In the genomic region with DNA sequence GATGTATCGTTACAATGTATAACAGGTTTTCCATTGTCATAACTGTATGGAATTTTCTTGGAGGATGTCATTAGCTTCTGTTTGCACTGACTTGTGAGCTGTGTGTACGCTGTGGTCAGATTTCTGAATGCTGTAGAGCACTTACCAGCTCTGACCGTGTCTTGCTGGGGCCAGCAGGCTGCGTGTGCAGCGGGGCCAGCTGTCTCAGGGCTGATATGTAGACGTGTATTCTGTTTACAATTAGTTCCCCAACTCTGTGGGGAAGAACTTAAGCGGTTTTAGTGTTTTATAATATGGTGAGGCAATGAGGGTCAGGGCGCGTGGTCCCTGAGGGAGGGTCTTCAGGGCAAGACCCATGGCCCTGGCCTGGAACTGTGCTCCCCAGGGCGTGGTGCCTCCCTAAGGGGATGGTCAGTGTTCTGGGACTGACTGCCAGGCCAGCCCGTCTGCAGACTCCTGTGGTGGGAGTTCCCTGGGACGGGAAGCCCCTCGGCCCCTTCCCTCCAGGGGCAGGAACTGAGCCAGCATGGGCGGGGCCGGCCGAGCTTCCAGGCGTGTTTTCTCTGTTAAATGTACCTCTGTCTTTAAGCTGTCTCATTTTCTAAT, we compare ENCODE assay signal across 10 cellular contexts. TPM values are rescaled to one million over a fixed set of nuclear protein-coding genes. Genes with fewer than 3 reads are reported as not detected.
A peak's percentile ranks its signal among the peaks of the same experiment; 100 is the strongest.
DNase-seq lines count a peak whose midpoint lies in the region; FAIRE-seq and TF ChIP-seq lines count a peak whose summit lies in the region.
"Had no signal": no experiment of that assay in that cellular context is flagged by ENCODE, and none has a peak within 500 bp of the region (broad histone marks: within the 10 kb centered on the region; RNA-seq: fewer than 3 reads in every experiment).

No MANE protein-coding gene starts in this region.

- H3K4me3 ChIP-seq in subcutaneous abdominal adipose tissue (ENCODE audit: low read depth in 1 of 5, low read length in 5 of 5) (no peak overlapping the region), small intestine (ENCODE audit: low read depth in 1 of 2, low read length in 2 of 2) (no peak overlapping the region)

- 43 to 73% (median 68%) methylated on average over 17 of the region's 17 CpGs for WGBS in small intestine, 3 donors

- H3K36me3 ChIP-seq in subcutaneous abdominal adipose tissue (ENCODE audit: control insufficient read depth in 5 of 5, insufficient read depth in 5 of 5, low read length in 5 of 5) (peaks cover 0 to 78% (median 46%) of the 10 kb centered on the region in 5 donors), small intestine (ENCODE audit: control insufficient read depth in 2 of 2, insufficient read depth in 2 of 2, low read length in 2 of 2) (peaks cover 3 to 9% of the 10 kb centered on the region in 2 donors)

- FAIRE-seq in small intestine (lab: Jason Lieb, UNC) (no peak), D721Med (lab: Jason Lieb, UNC) (no peak)

- H3K9me3 ChIP-seq in subcutaneous abdominal adipose tissue (ENCODE audit: control insufficient read depth in 5 of 5, low read length in 5 of 5) (no peaks in the 10 kb centered on the region), small intestine (ENCODE audit: control insufficient read depth, low read depth) (no peaks in the 10 kb centered on the region)

- no peaks in the 10 kb centered on the region for H3K9me3 Mint-ChIP-seq in brain

- H3K9ac ChIP-seq in subcutaneous abdominal adipose tissue (ENCODE audit: low read length in 5 of 5), result peak overlapping the region in 2 of 5 donors; percentile 14 to 30

- H3K4me1 Mint-ChIP-seq in brain, result peaks cover 23% of the 10 kb centered on the region

- DNase-seq in NCI-H510A treated with DMSO at 0.1 percent for 48 hours (lab: John Stamatoyannopoulos, UW) (peak; percentile 70), NCI-H510A (lab: John Stamatoyannopoulos, UW) (no peak), small intestine (no peak), D721Med (ENCODE audit: insufficient read length, low spot score) (no peak)
- DNase-seq in stimulated activated CD4-positive, alpha-beta T cell treated with anti-CD3 and anti-CD28 coated beads, Interleukin-15, amount 100 ng/mL, for 24 hours, result no peak
- DNase-seq: ACHN, hypothalamus had no signal

- H3K4me3 Mint-ChIP-seq in brain, result peak overlapping the region in 3 of 5 experiments; percentile 24 to 46 (median 25)

- TF ChIP-seq CTCF in brain (conservative IDR thresholded peaks at IDR 0.05) (no peak), D721Med (IDR thresholded peaks at IDR 0.05; ENCODE audit: insufficient read depth, missing control alignments) (no peak)

- H3K4me1 ChIP-seq in subcutaneous abdominal adipose tissue (ENCODE audit: control insufficient read depth in 5 of 5, insufficient read depth in 5 of 5, low read length in 5 of 5) (peaks cover 10 to 62% (median 53%) of the 10 kb centered on the region in 5 donors), small intestine (ENCODE audit: control insufficient read depth in 2 of 2, insufficient read depth in 1 of 2, low read depth in 1 of 2, low read length in 1 of 2) (no peaks in the 10 kb centered on the region)

- peak overlapping the region; percentile 56 to 95 (median 90) for H3K27ac Mint-ChIP-seq in brain

- H3K36me3 Mint-ChIP-seq in brain, result peaks cover 10% of the 10 kb centered on the region

- no peaks in the 10 kb centered on the region for H3K27me3 ChIP-seq in layer of hippocampus (ENCODE audit: control insufficient read depth, insufficient read depth, low read length)
- H3K27me3 ChIP-seq in subcutaneous abdominal adipose tissue (ENCODE audit: control insufficient read depth in 5 of 5, insufficient read depth in 4 of 5, low read length in 5 of 5), result no peaks in the 10 kb centered on the region
- no peaks in the 10 kb centered on the region for H3K27me3 ChIP-seq in small intestine (ENCODE audit: control insufficient read depth in 2 of 2, insufficient read depth in 2 of 2, low read length in 2 of 2)

- H3K27ac ChIP-seq in layer of hippocampus (ENCODE audit: low read depth, low read length) (peak overlapping the region; percentile 36), subcutaneous abdominal adipose tissue (ENCODE audit: low read depth, low read length) (peak overlapping the region; percentile 42), small intestine (ENCODE audit: low read depth in 1 of 2, low read length in 1 of 2) (peak overlapping the region in 1 of 2 donors; percentile 1)

- H3K27me3 Mint-ChIP-seq in brain, result peaks cover 3% of the 10 kb centered on the region

RNA-seq across cellular contexts. Expression of gene XRCC3, which starts 18.7 kb away (rescaled TPM):
- polyA plus RNA-seq in brain (ENCODE audit: insufficient read depth, low read depth, low replicate concordance), result 17.5 TPM
- 10 to 100 TPM in 1 of 3 donors, 1 to 10 TPM in 2; 2.7 to 10.8 (median 3.8) TPM for polyA plus RNA-seq in small intestine

RNA-seq across cellular contexts. Expression of gene ZFYVE21, which starts 19.0 kb away (rescaled TPM):
- polyA plus RNA-seq in brain (ENCODE audit: insufficient read depth, low read depth, low replicate concordance) (47.5 TPM), small intestine (10 to 100 TPM; 40.0 to 43.6 (median 40.5) TPM)
